25 cellular contexts compared by ENCODE assay signal in the genomic region with DNA sequence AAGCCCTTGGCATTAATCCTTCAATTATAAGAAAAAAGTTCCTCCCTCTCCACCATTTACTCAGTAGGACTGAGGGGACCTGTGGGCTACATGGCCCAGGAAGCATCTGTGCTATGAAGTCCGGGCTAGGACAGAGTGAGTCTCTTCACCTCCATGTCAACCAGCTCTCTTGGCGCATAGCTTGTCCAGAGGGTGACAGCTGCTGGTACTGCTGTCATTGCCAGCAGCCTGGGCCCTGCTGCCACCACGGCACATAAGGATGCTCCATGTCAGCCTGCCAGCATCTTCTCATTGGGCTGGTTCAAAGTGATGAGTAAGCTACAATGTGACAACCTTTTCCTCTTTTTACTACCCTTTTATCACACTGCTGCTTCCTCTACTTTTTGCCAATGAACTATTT.
"Had no signal": no experiment of that assay in that cellular context is flagged by ENCODE, and none has a peak within 500 bp of the region (broad histone marks: within the 10 kb centered on the region; RNA-seq: fewer than 3 reads in every experiment).

No MANE protein-coding gene starts in this region.

- DNase-seq: islet precursor cell; left ventricle myocardium inferior; mesendoderm; naive B cell; natural killer cell; nephron progenitor cell; nucleus accumbens; pancreas; right lobe of liver; stimulated activated CD4-positive, alpha-beta T cell treated with anti-CD3 and anti-CD28 coated beads, Interleukin-1b, Interleukin-23, amount 100 ng/mL, for 48 hours; stimulated activated CD4-positive, alpha-beta T cell treated with anti-CD3 and anti-CD28 coated beads, Interleukin-2, amount 100 ng/mL, for 48 hours; stimulated activated CD4-positive, alpha-beta T cell treated with anti-CD3 and anti-CD28 coated beads, Interleukin-4, amount 100 ng/mL, for 4 hours; stimulated activated CD8-positive, alpha-beta memory T cell treated with anti-CD3 and anti-CD28 coated beads, Interleukin-4, amount 100 ng/mL, for 48 hours; stimulated activated naive CD4-positive, alpha-beta T cell treated with Interleukin-2 at 50 U/mL for 16 hours; stimulated activated naive CD8-positive, alpha-beta T cell treated with anti-CD3 and anti-CD28 coated beads, Interleukin-15, amount 100 ng/mL, for 72 hours; substantia nigra; uterus had no signal

- H3K27ac Mint-ChIP-seq: mesothelial cell of epicardium; naive B cell; natural killer cell; nephron progenitor cell; stimulated activated memory B cell treated with anti-CD40 and anti-IgM and Interleukin-4, amounts not matched to agents 10 μg/mL and 1 μg/mL and 100 μg/mL, for 72 hours; type B pancreatic cell had no signal

- ATAC-seq: natural killer cell; pancreas; right lobe of liver; stimulated activated memory B cell treated with anti-CD40 and anti-IgM and Interleukin-4, amounts not matched to agents 10 μg/mL and 1 μg/mL and 100 μg/mL, for 72 hours; stimulated activated naive CD8-positive, alpha-beta T cell treated with anti-CD3 and anti-CD28 coated beads, Interleukin-15, amount 100 ng/mL, for 72 hours had no signal

- H3K4me1 ChIP-seq: left ventricle myocardium inferior, pancreas, right atrium auricular region, right lobe of liver, tibial nerve, uterus had no signal

- H3K27ac ChIP-seq: hepatocyte, left ventricle myocardium inferior, pancreas, right atrium auricular region, right lobe of liver, tibial nerve, uterus had no signal

- H3K36me3 ChIP-seq: left ventricle myocardium inferior, pancreas, right atrium auricular region, right lobe of liver, tibial nerve, uterus had no signal

- H3K4me3 ChIP-seq: hepatocyte, left ventricle myocardium inferior, lung, pancreas, right atrium auricular region, right lobe of liver, smooth muscle cell, tibial nerve, uterus had no signal

- H3K9me3 ChIP-seq: left ventricle myocardium inferior, pancreas, right atrium auricular region, right lobe of liver, tibial nerve, uterus had no signal

- H3K9me3 Mint-ChIP-seq: mesothelial cell of epicardium; natural killer cell; nephron progenitor cell; stimulated activated memory B cell treated with anti-CD40 and anti-IgM and Interleukin-4, amounts not matched to agents 10 μg/mL and 1 μg/mL and 100 μg/mL, for 72 hours; stimulated activated naive CD8-positive, alpha-beta T cell treated with anti-CD3 and anti-CD28 coated beads, Interleukin-15, amount 100 ng/mL, for 72 hours had no signal

- H3K27me3 ChIP-seq: hepatocyte, pancreas, right atrium auricular region, right lobe of liver, tibial nerve, uterus had no signal

- H3K36me3 Mint-ChIP-seq: mesothelial cell of epicardium; naive B cell; natural killer cell; stimulated activated memory B cell treated with anti-CD40 and anti-IgM and Interleukin-4, amounts not matched to agents 10 μg/mL and 1 μg/mL and 100 μg/mL, for 72 hours; type B pancreatic cell had no signal

- H3K4me1 Mint-ChIP-seq: naive B cell; natural killer cell; stimulated activated memory B cell treated with anti-CD40 and anti-IgM and Interleukin-4, amounts not matched to agents 10 μg/mL and 1 μg/mL and 100 μg/mL, for 72 hours; stimulated activated naive CD8-positive, alpha-beta T cell treated with anti-CD3 and anti-CD28 coated beads, Interleukin-15, amount 100 ng/mL, for 72 hours had no signal

- H3K4me3 Mint-ChIP-seq: mesothelial cell of epicardium; naive B cell; natural killer cell; nephron progenitor cell; stimulated activated memory B cell treated with anti-CD40 and anti-IgM and Interleukin-4, amounts not matched to agents 10 μg/mL and 1 μg/mL and 100 μg/mL, for 72 hours; stimulated activated naive CD8-positive, alpha-beta T cell treated with anti-CD3 and anti-CD28 coated beads, Interleukin-15, amount 100 ng/mL, for 72 hours; type B pancreatic cell had no signal
